32 cellular contexts compared by ENCODE assay signal in the genomic region with DNA sequence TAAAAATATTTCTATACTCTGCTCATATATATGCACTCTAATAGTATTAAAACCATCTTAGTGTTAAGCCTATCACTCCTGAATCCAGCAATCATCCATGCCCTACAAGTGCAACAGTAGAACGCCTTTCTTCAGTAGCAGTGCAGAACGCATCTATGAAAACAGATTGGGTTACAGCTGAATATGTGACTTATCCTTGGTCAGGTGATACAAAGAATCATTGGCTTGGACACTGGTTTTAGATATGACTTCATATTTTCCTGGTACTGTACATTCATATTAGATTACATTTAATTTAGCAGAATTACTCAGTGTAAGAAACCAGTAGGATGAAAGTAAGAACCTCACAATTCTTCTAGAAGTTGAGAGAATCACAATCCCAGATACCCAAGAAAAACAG.
"Had no signal": no experiment of that assay in that cellular context is flagged by ENCODE, and none has a peak within 500 bp of the region (broad histone marks: within the 10 kb centered on the region; RNA-seq: fewer than 3 reads in every experiment).

No MANE protein-coding gene starts in this region.

- DNase-seq: activated B cell treated with CpG ODN at 0.5 μM for 24 hours; activated CD4-positive, alpha-beta memory T cell treated with anti-CD3 and anti-CD28 coated beads for 36 hours; activated CD4-positive, alpha-beta T cell treated with anti-CD3 and anti-CD28 coated beads for 4 hours; activated CD4-positive, alpha-beta T cell treated with anti-CD3 and anti-CD28 coated beads, Interleukin-2, amount 50 U/mL, for 1 hour; activated CD4-positive, CD25-positive, alpha-beta regulatory T cell treated with anti-CD3 and anti-CD28 coated beads, Interleukin-2, amount 50 U/mL, for 72 hours; activated CD8-positive, alpha-beta memory T cell treated with anti-CD3 and anti-CD28 coated beads, Interleukin-2, amount 50 U/mL, for 4 hours; activated gamma-delta T cell; activated naive CD4-positive, alpha-beta T cell treated with Interleukin-2 at 50 U/mL for 16 hours; activated naive CD8-positive, alpha-beta T cell treated with anti-CD3 and anti-CD28 coated beads, Interleukin-2, amount 10 ng/mL, durations not matched to agents 7 days and 5 days; activated T-cell treated with anti-CD3 and anti-CD28 coated beads for 4 hours; activated T-cell treated with anti-CD3 and anti-CD28 coated beads, Interleukin-2, amount 50 U/mL, for 72 hours; amygdala; Kasumi-1; KG1; MM.1S; MV-4-11; NCI-H1092; NCI-H1436 treated with DMSO at 0.1 percent for 48 hours; NCI-H1694 treated with DMSO at 0.1 percent for 48 hours; NCI-H2029; NCI-H345; NCI-H524 treated with DMSO at 0.1 percent for 48 hours; SIG-M5; SW 1271; T-helper 1 cell; T-helper 2 cell; T-helper 9 cell had no signal

- H3K27ac ChIP-seq: ascending aorta, VCaP had no signal

- ATAC-seq: activated T-cell treated with anti-CD3 and anti-CD28 coated beads, Interleukin-2, amount 50 U/mL, for 72 hours; Panc1 had no signal

- H3K4me1 Mint-ChIP-seq: activated B cell treated with CpG ODN at 0.5 μM for 24 hours; activated naive CD4-positive, alpha-beta T cell treated with anti-CD3 and anti-CD28 coated beads, Interleukin-2, amount 50 U/mL, for 24 hours; activated naive CD8-positive, alpha-beta T cell treated with anti-CD3 and anti-CD28 coated beads, Interleukin-2, amount 10 ng/mL, durations not matched to agents 7 days and 5 days had no signal

- H3K27ac Mint-ChIP-seq: activated B cell treated with CpG ODN at 0.5 μM for 24 hours; activated CD4-positive, alpha-beta memory T cell treated with anti-CD3 and anti-CD28 coated beads for 36 hours; activated naive CD4-positive, alpha-beta T cell treated with anti-CD3 and anti-CD28 coated beads, Interleukin-2, amount 50 U/mL, for 24 hours; activated naive CD8-positive, alpha-beta T cell treated with anti-CD3 and anti-CD28 coated beads, Interleukin-2, amount 10 ng/mL, durations not matched to agents 7 days and 5 days; activated T-cell treated with anti-CD3 and anti-CD28 coated beads, Interleukin-2, amount 50 U/mL, for 72 hours; activated T-helper 2 cell treated with anti-CD3 and anti-CD28 coated beads, Interferon-gamma antibody, Interleukin-2, Interleukin-4, amounts not matched to agents 10 μg/mL and 5 μg/mL and 100 μg/mL, durations not matched to agents 14 hours and 24 hours and 36 hours had no signal

- H3K27me3 Mint-ChIP-seq: activated B cell treated with CpG ODN at 0.5 μM for 24 hours; activated CD4-positive, alpha-beta memory T cell treated with anti-CD3 and anti-CD28 coated beads for 36 hours; activated naive CD4-positive, alpha-beta T cell treated with anti-CD3 and anti-CD28 coated beads, Interleukin-2, amount 50 U/mL, for 24 hours; activated naive CD8-positive, alpha-beta T cell treated with anti-CD3 and anti-CD28 coated beads, Interleukin-2, amount 10 ng/mL, durations not matched to agents 7 days and 5 days had no signal

- H3K9me3 Mint-ChIP-seq: activated B cell treated with CpG ODN at 0.5 μM for 24 hours; activated CD4-positive, alpha-beta memory T cell treated with anti-CD3 and anti-CD28 coated beads for 36 hours; activated naive CD4-positive, alpha-beta T cell treated with anti-CD3 and anti-CD28 coated beads, Interleukin-2, amount 50 U/mL, for 24 hours; activated naive CD8-positive, alpha-beta T cell treated with anti-CD3 and anti-CD28 coated beads, Interleukin-2, amount 10 ng/mL, durations not matched to agents 7 days and 5 days; activated T-cell treated with anti-CD3 and anti-CD28 coated beads, Interleukin-2, amount 50 U/mL, for 72 hours; activated T-helper 2 cell treated with anti-CD3 and anti-CD28 coated beads, Interferon-gamma antibody, Interleukin-2, Interleukin-4, amounts not matched to agents 10 μg/mL and 5 μg/mL and 100 μg/mL, durations not matched to agents 14 hours and 24 hours and 36 hours had no signal

- H3K4me3 ChIP-seq: ascending aorta had no signal

- H3K27me3 ChIP-seq: ascending aorta had no signal

- H3K4me3 Mint-ChIP-seq: activated B cell treated with CpG ODN at 0.5 μM for 24 hours; activated CD4-positive, alpha-beta memory T cell treated with anti-CD3 and anti-CD28 coated beads for 36 hours; activated naive CD4-positive, alpha-beta T cell treated with anti-CD3 and anti-CD28 coated beads, Interleukin-2, amount 50 U/mL, for 24 hours; activated naive CD8-positive, alpha-beta T cell treated with anti-CD3 and anti-CD28 coated beads, Interleukin-2, amount 10 ng/mL, durations not matched to agents 7 days and 5 days; activated T-cell treated with anti-CD3 and anti-CD28 coated beads, Interleukin-2, amount 50 U/mL, for 72 hours had no signal

- H3K9me3 ChIP-seq: ascending aorta had no signal
